In the genomic region with DNA sequence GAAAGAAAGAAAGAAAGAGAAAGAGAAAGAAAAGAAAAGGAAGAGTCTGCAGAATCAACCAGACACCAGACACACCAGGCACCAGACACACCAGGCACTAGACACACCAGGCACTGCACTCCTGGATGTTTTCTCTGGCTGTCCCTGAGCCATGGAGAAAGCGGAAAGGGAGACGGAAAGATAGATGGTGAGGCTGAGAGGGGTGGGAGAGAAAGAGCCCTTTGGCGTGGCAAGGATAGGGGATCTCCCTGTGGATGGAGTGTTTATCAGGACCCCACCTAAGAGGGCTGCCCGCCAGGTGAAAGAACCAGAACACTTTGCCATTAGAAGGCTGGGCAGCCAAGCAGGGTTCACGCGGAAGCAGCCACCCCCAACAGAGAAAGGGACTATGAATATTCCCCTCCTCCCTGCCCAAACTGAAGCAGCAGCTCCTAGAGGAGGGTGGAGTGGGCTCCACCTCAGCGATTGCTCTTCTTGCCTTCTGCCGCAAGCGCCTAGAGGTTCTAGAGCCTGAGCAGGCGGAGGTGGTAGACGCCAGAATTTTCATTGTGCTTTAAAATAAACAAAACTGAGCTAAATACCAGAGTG, we compare ENCODE assay signal across 19 cellular contexts. TPM values are rescaled to one million over a fixed set of nuclear protein-coding genes. Genes with fewer than 3 reads are reported as not detected.
DNase-seq lines count a peak whose midpoint lies in the region; ATAC-seq lines count a peak whose summit lies in the region.
"Had no signal": no experiment of that assay in that cellular context is flagged by ENCODE, and none has a peak within 500 bp of the region (broad histone marks: within the 10 kb centered on the region; RNA-seq: fewer than 3 reads in every experiment).

No MANE protein-coding gene starts in this region.

- H3K18ac ChIP-seq in mesenchymal stem cell (ENCODE audit: low read depth in 1 of 2, low read length in 2 of 2) (no peak overlapping the region), mesendoderm (ENCODE audit: low read length) (no peak overlapping the region)

- H3K14ac ChIP-seq in mesenchymal stem cell (ENCODE audit: low read length in 2 of 2): no peak overlapping the region

- H4K91ac ChIP-seq in mesenchymal stem cell (ENCODE audit: low read length): no peak overlapping the region

- H3K4me2 ChIP-seq in mesenchymal stem cell (ENCODE audit: low read length, poor library complexity, severe bottlenecking): no peak overlapping the region
- H3K4me2 ChIP-seq in mesendoderm (ENCODE audit: low read length): no peak overlapping the region
- H3K4me2 ChIP-seq: A549 had no signal

- H3K27me3 Mint-ChIP-seq in activated T-helper 17 cell treated with anti-CD3 and anti-CD28 coated beads, Interleukin-2, amount 50 U/mL, for 72 hours: no peaks in the 10 kb centered on the region

- H3K9ac ChIP-seq in mesenchymal stem cell (ENCODE audit: low read length): peak overlapping the region; percentile 13
- H3K9ac ChIP-seq in mesendoderm (ENCODE audit: low read length): no peak overlapping the region

- H3K4me1 Mint-ChIP-seq in activated T-helper 17 cell treated with anti-CD3 and anti-CD28 coated beads, Interleukin-2, amount 50 U/mL, for 72 hours: peaks cover 19% of the 10 kb centered on the region

- H3K36me3 ChIP-seq in mesenchymal stem cell (ENCODE audit: control insufficient read depth in 1 of 2, insufficient read depth in 2 of 2, low read depth in 1 of 2, low read length in 2 of 2): peaks cover 0 to 6% of the 10 kb centered on the region in 2 experiments
- no peaks in the 10 kb centered on the region for H3K36me3 ChIP-seq in mesendoderm (ENCODE audit: control insufficient read depth, insufficient read depth, low read length)
- H3K36me3 ChIP-seq: HAP-1, sigmoid colon, WERI-Rb-1 had no signal

- no peaks in the 10 kb centered on the region for H3K36me3 Mint-ChIP-seq in activated naive CD4-positive, alpha-beta T cell treated with anti-CD3 and anti-CD28 coated beads, Interleukin-2, amount 50 U/mL, for 72 hours
- H3K36me3 Mint-ChIP-seq in activated T-helper 17 cell treated with anti-CD3 and anti-CD28 coated beads, Interleukin-2, amount 50 U/mL, for 72 hours (ENCODE audit: low read depth): no peaks in the 10 kb centered on the region

- H2BK120ac ChIP-seq in mesenchymal stem cell (ENCODE audit: low read depth, low read length) (no peak overlapping the region), mesendoderm (ENCODE audit: low read depth, low read length) (no peak overlapping the region)

- no peak for DNase-seq in activated naive CD4-positive, alpha-beta T cell treated with anti-CD3 and anti-CD28 coated beads, Interleukin-2, amount 50 U/mL, for 72 hours (ENCODE audit: low spot score in 2 of 2)
- DNase-seq in activated naive CD4-positive, alpha-beta T cell (lab: John Stamatoyannopoulos, UW): no peak
- no peak for DNase-seq in mesenchymal stem cell
- no peak for DNase-seq in stimulated activated CD4-positive, alpha-beta T cell treated with anti-CD3 and anti-CD28 coated beads, Interleukin-15, amount 100 ng/mL, for 24 hours
- no peak for DNase-seq in mesendoderm
- DNase-seq in T-helper 9 cell: no peak
- DNase-seq: NCI-H1048, NCI-H1694 treated with DMSO at 0.1 percent for 48 hours, NCI-H2171, NCI-H526 treated with DMSO at 0.1 percent for 48 hours, sigmoid colon, WERI-Rb-1 had no signal

- H3K4me3 ChIP-seq in mesenchymal stem cell (ENCODE audit: insufficient read depth in 1 of 2, low read depth in 1 of 2, low read length in 2 of 2) (peak overlapping the region in 1 of 2 experiments; percentile 14), mesendoderm (ENCODE audit: low read length) (no peak overlapping the region)
- H3K4me3 ChIP-seq: A549, coronary artery, HAP-1, sigmoid colon had no signal

- no peak overlapping the region for H2BK5ac ChIP-seq in mesenchymal stem cell (ENCODE audit: low read depth, low read length, poor library complexity, severe bottlenecking)
- H2BK5ac ChIP-seq in mesendoderm (ENCODE audit: low read length): no peak overlapping the region

- peaks cover 10% of the 10 kb centered on the region for H3K4me1 ChIP-seq in mesenchymal stem cell (ENCODE audit: control insufficient read depth, insufficient read depth, low read depth, low read length)
- peaks cover 5% of the 10 kb centered on the region for H3K4me1 ChIP-seq in mesendoderm (ENCODE audit: control insufficient read depth, low read depth, low read length)
- H3K4me1 ChIP-seq: A549, HAP-1 had no signal

- no peak for ATAC-seq in activated naive CD4-positive, alpha-beta T cell treated with anti-CD3 and anti-CD28 coated beads, Interleukin-2, amount 50 U/mL, for 72 hours
- peak; percentile 23 for ATAC-seq in activated T-helper 17 cell treated with anti-CD3 and anti-CD28 coated beads, Interleukin-2, amount 50 U/mL, for 72 hours (replicated peaks)
- ATAC-seq in GM18861 (IDR thresholded peaks at IDR 0.05; ENCODE audit: unreplicated experiment): no peak
- ATAC-seq: A549, HepG2 had no signal

- peak overlapping the region; percentile 0 to 39 for H3K27ac Mint-ChIP-seq in activated naive CD4-positive, alpha-beta T cell treated with anti-CD3 and anti-CD28 coated beads, Interleukin-2, amount 50 U/mL, for 72 hours
- H3K27ac Mint-ChIP-seq in activated T-helper 17 cell treated with anti-CD3 and anti-CD28 coated beads, Interleukin-2, amount 50 U/mL, for 72 hours: peak overlapping the region; percentile 9
- H3K27ac Mint-ChIP-seq: T-helper 1 cell treated with Interleukin-12 subunit alpha and Interleukin-12 subunit beta and Interleukin-4 antibody, amounts not matched to agents 30 μg/mL and 1 μg/mL, for 36 hours had no signal

- H4K5ac ChIP-seq in mesendoderm (ENCODE audit: low read length): no peak overlapping the region

- H3K79me1 ChIP-seq in mesenchymal stem cell (replicated peaks; ENCODE audit: low read length, poor library complexity, severe bottlenecking) (no peaks in the 10 kb centered on the region), mesendoderm (ENCODE audit: low read length) (no peaks in the 10 kb centered on the region)

- no peak overlapping the region for H2BK12ac ChIP-seq in mesenchymal stem cell (ENCODE audit: low read length in 2 of 2)

- H3K23ac ChIP-seq in mesenchymal stem cell (ENCODE audit: low read length in 2 of 2) (no peak overlapping the region), mesendoderm (ENCODE audit: low read length) (no peak overlapping the region)

- no peak overlapping the region for H3K27ac ChIP-seq in mesenchymal stem cell (ENCODE audit: low read length, poor library complexity, severe bottlenecking)
- no peak overlapping the region for H3K27ac ChIP-seq in mesendoderm (ENCODE audit: low read depth, low read length)
- H3K27ac ChIP-seq: A549, coronary artery, WERI-Rb-1 had no signal

- no peak overlapping the region for H2AK5ac ChIP-seq in mesenchymal stem cell (ENCODE audit: low read length, severe bottlenecking)
- no peak overlapping the region for H2AK5ac ChIP-seq in mesendoderm (ENCODE audit: low read length)

- H3K9me3 ChIP-seq in mesenchymal stem cell (ENCODE audit: control insufficient read depth, low read length): no peaks in the 10 kb centered on the region
- H3K9me3 ChIP-seq: A549, HAP-1, sigmoid colon had no signal

- peak overlapping the region; percentile 36 for H3K4me3 Mint-ChIP-seq in activated T-helper 17 cell treated with anti-CD3 and anti-CD28 coated beads, Interleukin-2, amount 50 U/mL, for 72 hours
- H3K4me3 Mint-ChIP-seq: T-helper 1 cell treated with Interleukin-12 subunit alpha and Interleukin-12 subunit beta and Interleukin-4 antibody, amounts not matched to agents 30 μg/mL and 1 μg/mL, for 36 hours had no signal

- H4K8ac ChIP-seq in mesenchymal stem cell (ENCODE audit: low read length): no peak overlapping the region
- no peak overlapping the region for H4K8ac ChIP-seq in mesendoderm (ENCODE audit: low read depth, low read length)

- H3K4ac ChIP-seq in mesenchymal stem cell (ENCODE audit: low read depth in 1 of 2, low read length in 2 of 2) (no peak overlapping the region), mesendoderm (ENCODE audit: low read depth, low read length) (no peak overlapping the region)

- H3K56ac ChIP-seq in mesendoderm (ENCODE audit: low read length): no peak overlapping the region

- H3K27me3 ChIP-seq in mesenchymal stem cell (ENCODE audit: control insufficient read depth in 1 of 2, insufficient read depth in 1 of 2, low read length in 2 of 2) (no peaks in the 10 kb centered on the region), mesendoderm (ENCODE audit: insufficient read depth, low read length, poor library complexity) (no peaks in the 10 kb centered on the region)
- H3K27me3 ChIP-seq: sigmoid colon had no signal

- H3K9me3 Mint-ChIP-seq in activated naive CD4-positive, alpha-beta T cell treated with anti-CD3 and anti-CD28 coated beads, Interleukin-2, amount 50 U/mL, for 72 hours: no peaks in the 10 kb centered on the region
- H3K9me3 Mint-ChIP-seq in activated T-helper 17 cell treated with anti-CD3 and anti-CD28 coated beads, Interleukin-2, amount 50 U/mL, for 72 hours: peaks cover 3% of the 10 kb centered on the region
- H3K9me3 Mint-ChIP-seq: T-helper 1 cell treated with Interleukin-12 subunit alpha and Interleukin-12 subunit beta and Interleukin-4 antibody, amounts not matched to agents 30 μg/mL and 1 μg/mL, for 36 hours had no signal

- no peak overlapping the region for H2AFZ ChIP-seq in mesenchymal stem cell (ENCODE audit: low read depth, low read length)

- WGBS in mesenchymal stem cell: 76% methylated on average over 10 of the region's 11 CpGs
- no CpG with 5 or more reads among the region's 11 CpGs for WGBS in mesendoderm (ENCODE audit: extremely low coverage, insufficient coverage, low lambda C conversion rate)

- H3K79me2 ChIP-seq in mesendoderm (ENCODE audit: control insufficient read depth, insufficient read depth, low read length): no peaks in the 10 kb centered on the region

- H2BK15ac ChIP-seq in mesenchymal stem cell (ENCODE audit: low read depth, poor library complexity, severe bottlenecking) (no peak overlapping the region), mesendoderm (replicated peaks; ENCODE audit: low read depth) (no peak overlapping the region)

RNA-seq across cellular contexts. Expression of gene ST8SIA1, which starts 13.4 kb away (rescaled TPM):
- 1 to 10 TPM; 1.7 TPM for total RNA-seq in activated naive CD4-positive, alpha-beta T cell treated with anti-CD3 and anti-CD28 coated beads, Interleukin-2, amount 50 U/mL, for 72 hours
- 1 to 10 TPM; 2.5 to 3.6 TPM for total RNA-seq in activated T-helper 17 cell treated with anti-CD3 and anti-CD28 coated beads, Interleukin-2, amount 50 U/mL, for 72 hours
- polyA plus RNA-seq in mesenchymal stem cell (2013, experiment 1 of 2): 0.18 TPM
- 0.36 TPM for polyA plus RNA-seq in mesenchymal stem cell (2013, experiment 2 of 2)
- polyA plus RNA-seq in mesendoderm (2013, experiment 1 of 2): 0.56 TPM
- polyA plus RNA-seq in mesendoderm (2013, experiment 2 of 2): 0.59 TPM
- total RNA-seq: HepG2 had no signal
- polyA plus RNA-seq: HepG2 had no signal
